1 cellular context compared by ENCODE assay signal in the genomic region with DNA sequence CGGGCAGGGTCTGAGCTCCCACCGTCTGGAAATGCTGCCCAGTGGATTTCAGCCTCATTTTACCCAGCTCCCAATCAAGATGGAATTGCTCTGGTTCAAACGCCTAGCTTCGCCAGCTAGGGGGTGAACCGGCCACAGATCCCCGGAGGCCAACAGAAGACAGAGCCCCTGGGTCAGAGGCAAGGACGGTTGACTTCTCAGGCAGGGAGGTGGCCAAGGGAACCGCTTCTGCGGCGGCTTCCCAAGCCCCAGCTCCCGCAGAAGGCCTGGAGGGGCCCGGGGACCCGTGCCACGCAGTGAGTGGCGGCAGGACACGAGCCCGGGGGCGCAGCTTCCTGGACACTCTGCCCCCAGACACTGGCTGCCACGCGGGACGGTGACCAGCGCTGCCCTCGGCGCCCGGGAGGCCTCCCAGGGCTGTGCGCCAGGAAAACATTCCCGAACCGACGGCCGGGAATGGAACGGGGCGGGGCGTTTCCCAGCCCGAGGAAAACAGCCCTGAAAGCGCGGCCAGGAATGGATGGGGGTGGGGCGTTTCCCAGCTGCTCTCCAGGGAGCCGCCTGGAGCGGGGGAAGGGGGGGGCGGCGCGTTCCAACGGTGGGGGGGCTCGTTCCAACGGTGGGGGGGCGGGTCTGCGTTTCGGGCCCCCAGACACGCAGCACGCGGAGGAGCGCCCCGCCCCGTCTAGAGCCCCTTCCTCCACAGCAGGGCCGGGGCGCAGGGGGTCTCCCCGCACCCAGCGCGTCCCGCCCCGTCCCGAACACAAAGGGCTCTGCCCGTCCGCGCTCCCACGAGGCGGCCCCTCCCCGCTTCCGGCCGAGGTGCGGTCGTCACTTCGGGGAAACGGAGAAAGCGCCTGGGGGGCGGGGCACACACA.
TF ChIP-seq lines count a peak whose summit lies in the region.

No MANE protein-coding gene starts in this region.

TF ChIP-seq in HepG2, 621 proteins besides CTCF, POLR2A, EP300 and RAD21 (continued from another document and continues in another):
- TF ChIP-seq PREB (CRISPR knock-in tag; IDR thresholded peaks at IDR 0.05), result no peak
- no peak for TF ChIP-seq ZNF792 (CRISPR knock-in tag; IDR thresholded peaks at IDR 0.05)
- no peak for TF ChIP-seq ZNF382 (CRISPR knock-in tag; IDR thresholded peaks at IDR 0.05; ENCODE audit: borderline replicate concordance)
- TF ChIP-seq GTF2F1 (IDR thresholded peaks at IDR 0.05; ENCODE audit: low read length), result no peak
- TF ChIP-seq KAT8 (CRISPR knock-in tag; IDR thresholded peaks at IDR 0.05), result peak; percentile 22; the same call in 1 of the 2 replicates
- TF ChIP-seq ZNF879 (CRISPR knock-in tag; IDR thresholded peaks at IDR 0.05), result 0 out of 2 replicates have a peak, but pooled peaks have one; percentile 63
- no peak for TF ChIP-seq PAF1 (CRISPR knock-in tag; IDR thresholded peaks at IDR 0.05)
- no peak for TF ChIP-seq HMGA1 (CRISPR knock-in tag; conservative IDR thresholded peaks at IDR 0.05)
- no peak for TF ChIP-seq TRIM24 (CRISPR knock-in tag; IDR thresholded peaks at IDR 0.05)
- no peak for TF ChIP-seq HMG20B (CRISPR knock-in tag; conservative IDR thresholded peaks at IDR 0.05)
- TF ChIP-seq DZIP1 (CRISPR knock-in tag; IDR thresholded peaks at IDR 0.05), result no peak
- peak; percentile 72; the same call in 1 of the 2 replicates for TF ChIP-seq ZNF510 (CRISPR knock-in tag; IDR thresholded peaks at IDR 0.05; ENCODE audit: low read depth)
- TF ChIP-seq ZNF468 (CRISPR knock-in tag; IDR thresholded peaks at IDR 0.05), result no peak
- peak; percentile 78 for TF ChIP-seq POLR2AphosphoS5 (IDR thresholded peaks at IDR 0.05; ENCODE audit: low read depth, low read length)
- 0 out of 2 replicates have a peak, but pooled peaks have one; percentile 27 for TF ChIP-seq FOXK2 (IDR thresholded peaks at IDR 0.05)
- 0 out of 2 replicates have a peak, but pooled peaks have one; percentile 32 for TF ChIP-seq ZNF329 (CRISPR knock-in tag; IDR thresholded peaks at IDR 0.05; ENCODE audit: low read depth)
- TF ChIP-seq ZNF33B (CRISPR knock-in tag; IDR thresholded peaks at IDR 0.05), result peak; percentile 72; the same call in 1 of the 2 replicates
- TF ChIP-seq ZNF543 (CRISPR knock-in tag; IDR thresholded peaks at IDR 0.05), result peak; percentile 91
- no peak for TF ChIP-seq SRSF1 (optimal IDR thresholded peaks at IDR 0.05; ENCODE audit: low read depth, low read length)
- TF ChIP-seq NR2C2 (CRISPR knock-in tag; IDR thresholded peaks at IDR 0.05; ENCODE audit: borderline replicate concordance), result peak; percentile 28; the same call in 1 of the 2 replicates
- TF ChIP-seq ZNF367 (CRISPR knock-in tag; IDR thresholded peaks at IDR 0.05; ENCODE audit: borderline replicate concordance), result no peak
- TF ChIP-seq ZNF280D (CRISPR knock-in tag; IDR thresholded peaks at IDR 0.05), result no peak
- TF ChIP-seq ZNF891 (CRISPR knock-in tag; IDR thresholded peaks at IDR 0.05), result peak; percentile 73; the same call in 1 of the 2 replicates
- TF ChIP-seq, protein P1, sequence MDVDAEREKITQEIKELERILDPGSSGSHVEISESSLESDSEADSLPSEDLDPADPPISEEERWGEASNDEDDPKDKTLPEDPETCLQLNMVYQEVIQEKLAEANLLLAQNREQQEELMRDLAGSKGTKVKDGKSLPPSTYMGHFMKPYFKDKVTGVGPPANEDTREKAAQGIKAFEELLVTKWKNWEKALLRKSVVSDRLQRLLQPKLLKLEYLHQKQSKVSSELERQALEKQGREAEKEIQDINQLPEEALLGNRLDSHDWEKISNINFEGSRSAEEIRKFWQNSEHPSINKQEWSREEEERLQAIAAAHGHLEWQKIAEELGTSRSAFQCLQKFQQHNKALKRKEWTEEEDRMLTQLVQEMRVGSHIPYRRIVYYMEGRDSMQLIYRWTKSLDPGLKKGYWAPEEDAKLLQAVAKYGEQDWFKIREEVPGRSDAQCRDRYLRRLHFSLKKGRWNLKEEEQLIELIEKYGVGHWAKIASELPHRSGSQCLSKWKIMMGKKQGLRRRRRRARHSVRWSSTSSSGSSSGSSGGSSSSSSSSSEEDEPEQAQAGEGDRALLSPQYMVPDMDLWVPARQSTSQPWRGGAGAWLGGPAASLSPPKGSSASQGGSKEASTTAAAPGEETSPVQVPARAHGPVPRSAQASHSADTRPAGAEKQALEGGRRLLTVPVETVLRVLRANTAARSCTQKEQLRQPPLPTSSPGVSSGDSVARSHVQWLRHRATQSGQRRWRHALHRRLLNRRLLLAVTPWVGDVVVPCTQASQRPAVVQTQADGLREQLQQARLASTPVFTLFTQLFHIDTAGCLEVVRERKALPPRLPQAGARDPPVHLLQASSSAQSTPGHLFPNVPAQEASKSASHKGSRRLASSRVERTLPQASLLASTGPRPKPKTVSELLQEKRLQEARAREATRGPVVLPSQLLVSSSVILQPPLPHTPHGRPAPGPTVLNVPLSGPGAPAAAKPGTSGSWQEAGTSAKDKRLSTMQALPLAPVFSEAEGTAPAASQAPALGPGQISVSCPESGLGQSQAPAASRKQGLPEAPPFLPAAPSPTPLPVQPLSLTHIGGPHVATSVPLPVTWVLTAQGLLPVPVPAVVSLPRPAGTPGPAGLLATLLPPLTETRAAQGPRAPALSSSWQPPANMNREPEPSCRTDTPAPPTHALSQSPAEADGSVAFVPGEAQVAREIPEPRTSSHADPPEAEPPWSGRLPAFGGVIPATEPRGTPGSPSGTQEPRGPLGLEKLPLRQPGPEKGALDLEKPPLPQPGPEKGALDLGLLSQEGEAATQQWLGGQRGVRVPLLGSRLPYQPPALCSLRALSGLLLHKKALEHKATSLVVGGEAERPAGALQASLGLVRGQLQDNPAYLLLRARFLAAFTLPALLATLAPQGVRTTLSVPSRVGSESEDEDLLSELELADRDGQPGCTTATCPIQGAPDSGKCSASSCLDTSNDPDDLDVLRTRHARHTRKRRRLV (CRISPR knock-in tag; IDR thresholded peaks at IDR 0.05), result no peak
- no peak for TF ChIP-seq CHCHD3 (CRISPR knock-in tag; IDR thresholded peaks at IDR 0.05)
- no peak for TF ChIP-seq ZNF557 (CRISPR knock-in tag; IDR thresholded peaks at IDR 0.05)
- TF ChIP-seq, protein P2, sequence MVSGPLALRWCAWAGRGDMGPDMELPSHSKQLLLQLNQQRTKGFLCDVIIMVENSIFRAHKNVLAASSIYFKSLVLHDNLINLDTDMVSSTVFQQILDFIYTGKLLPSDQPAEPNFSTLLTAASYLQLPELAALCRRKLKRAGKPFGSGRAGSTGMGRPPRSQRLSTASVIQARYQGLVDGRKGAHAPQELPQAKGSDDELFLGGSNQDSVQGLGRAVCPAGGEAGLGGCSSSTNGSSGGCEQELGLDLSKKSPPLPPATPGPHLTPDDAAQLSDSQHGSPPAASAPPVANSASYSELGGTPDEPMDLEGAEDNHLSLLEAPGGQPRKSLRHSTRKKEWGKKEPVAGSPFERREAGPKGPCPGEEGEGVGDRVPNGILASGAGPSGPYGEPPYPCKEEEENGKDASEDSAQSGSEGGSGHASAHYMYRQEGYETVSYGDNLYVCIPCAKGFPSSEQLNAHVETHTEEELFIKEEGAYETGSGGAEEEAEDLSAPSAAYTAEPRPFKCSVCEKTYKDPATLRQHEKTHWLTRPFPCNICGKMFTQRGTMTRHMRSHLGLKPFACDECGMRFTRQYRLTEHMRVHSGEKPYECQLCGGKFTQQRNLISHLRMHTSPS (CRISPR knock-in tag; IDR thresholded peaks at IDR 0.05; ENCODE audit: low read depth), result peak; percentile 67; the same call in 1 of the 2 replicates
- TF ChIP-seq ZNF7 (CRISPR knock-in tag; IDR thresholded peaks at IDR 0.05), result no peak
- no peak; the same call in 1 of the 2 replicates for TF ChIP-seq ZNF607 (CRISPR knock-in tag; IDR thresholded peaks at IDR 0.05; ENCODE audit: borderline replicate concordance)
- no peak for TF ChIP-seq ZNF24 (IDR thresholded peaks at IDR 0.05)
- no peak for TF ChIP-seq NFE2L1 (CRISPR knock-in tag; IDR thresholded peaks at IDR 0.05; ENCODE audit: borderline replicate concordance)
- no peak for TF ChIP-seq SP140L (CRISPR knock-in tag; IDR thresholded peaks at IDR 0.05; ENCODE audit: borderline replicate concordance)
- no peak for TF ChIP-seq ZNF180 (CRISPR knock-in tag; IDR thresholded peaks at IDR 0.05; ENCODE audit: borderline replicate concordance, low read depth)
- TF ChIP-seq ZFP36L1 (CRISPR knock-in tag; IDR thresholded peaks at IDR 0.05), result no peak
- TF ChIP-seq, protein P3, sequence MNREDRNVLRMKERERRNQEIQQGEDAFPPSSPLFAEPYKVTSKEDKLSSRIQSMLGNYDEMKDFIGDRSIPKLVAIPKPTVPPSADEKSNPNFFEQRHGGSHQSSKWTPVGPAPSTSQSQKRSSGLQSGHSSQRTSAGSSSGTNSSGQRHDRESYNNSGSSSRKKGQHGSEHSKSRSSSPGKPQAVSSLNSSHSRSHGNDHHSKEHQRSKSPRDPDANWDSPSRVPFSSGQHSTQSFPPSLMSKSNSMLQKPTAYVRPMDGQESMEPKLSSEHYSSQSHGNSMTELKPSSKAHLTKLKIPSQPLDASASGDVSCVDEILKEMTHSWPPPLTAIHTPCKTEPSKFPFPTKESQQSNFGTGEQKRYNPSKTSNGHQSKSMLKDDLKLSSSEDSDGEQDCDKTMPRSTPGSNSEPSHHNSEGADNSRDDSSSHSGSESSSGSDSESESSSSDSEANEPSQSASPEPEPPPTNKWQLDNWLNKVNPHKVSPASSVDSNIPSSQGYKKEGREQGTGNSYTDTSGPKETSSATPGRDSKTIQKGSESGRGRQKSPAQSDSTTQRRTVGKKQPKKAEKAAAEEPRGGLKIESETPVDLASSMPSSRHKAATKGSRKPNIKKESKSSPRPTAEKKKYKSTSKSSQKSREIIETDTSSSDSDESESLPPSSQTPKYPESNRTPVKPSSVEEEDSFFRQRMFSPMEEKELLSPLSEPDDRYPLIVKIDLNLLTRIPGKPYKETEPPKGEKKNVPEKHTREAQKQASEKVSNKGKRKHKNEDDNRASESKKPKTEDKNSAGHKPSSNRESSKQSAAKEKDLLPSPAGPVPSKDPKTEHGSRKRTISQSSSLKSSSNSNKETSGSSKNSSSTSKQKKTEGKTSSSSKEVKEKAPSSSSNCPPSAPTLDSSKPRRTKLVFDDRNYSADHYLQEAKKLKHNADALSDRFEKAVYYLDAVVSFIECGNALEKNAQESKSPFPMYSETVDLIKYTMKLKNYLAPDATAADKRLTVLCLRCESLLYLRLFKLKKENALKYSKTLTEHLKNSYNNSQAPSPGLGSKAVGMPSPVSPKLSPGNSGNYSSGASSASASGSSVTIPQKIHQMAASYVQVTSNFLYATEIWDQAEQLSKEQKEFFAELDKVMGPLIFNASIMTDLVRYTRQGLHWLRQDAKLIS (CRISPR knock-in tag; IDR thresholded peaks at IDR 0.05), result peak; percentile 80; the same call in 1 of the 2 replicates
- TF ChIP-seq, protein P4, sequence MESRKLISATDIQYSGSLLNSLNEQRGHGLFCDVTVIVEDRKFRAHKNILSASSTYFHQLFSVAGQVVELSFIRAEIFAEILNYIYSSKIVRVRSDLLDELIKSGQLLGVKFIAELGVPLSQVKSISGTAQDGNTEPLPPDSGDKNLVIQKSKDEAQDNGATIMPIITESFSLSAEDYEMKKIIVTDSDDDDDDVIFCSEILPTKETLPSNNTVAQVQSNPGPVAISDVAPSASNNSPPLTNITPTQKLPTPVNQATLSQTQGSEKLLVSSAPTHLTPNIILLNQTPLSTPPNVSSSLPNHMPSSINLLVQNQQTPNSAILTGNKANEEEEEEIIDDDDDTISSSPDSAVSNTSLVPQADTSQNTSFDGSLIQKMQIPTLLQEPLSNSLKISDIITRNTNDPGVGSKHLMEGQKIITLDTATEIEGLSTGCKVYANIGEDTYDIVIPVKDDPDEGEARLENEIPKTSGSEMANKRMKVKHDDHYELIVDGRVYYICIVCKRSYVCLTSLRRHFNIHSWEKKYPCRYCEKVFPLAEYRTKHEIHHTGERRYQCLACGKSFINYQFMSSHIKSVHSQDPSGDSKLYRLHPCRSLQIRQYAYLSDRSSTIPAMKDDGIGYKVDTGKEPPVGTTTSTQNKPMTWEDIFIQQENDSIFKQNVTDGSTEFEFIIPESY (CRISPR knock-in tag; IDR thresholded peaks at IDR 0.05), result peak; percentile 31; the same call in 1 of the 2 replicates
- TF ChIP-seq HMG20A (CRISPR knock-in tag; IDR thresholded peaks at IDR 0.05; ENCODE audit: borderline replicate concordance), result peak; percentile 57
